ENCODE assay signal across 1 cellular context in genomic region chr1:206634365-206635079, GRCh38.
TF ChIP-seq lines count a peak whose summit lies in the region.

No MANE protein-coding gene starts in this region.

TF ChIP-seq in K562, 482 proteins besides CTCF, POLR2A, EP300 and RAD21 (continued from another document and continues in another):
- TF ChIP-seq L3MBTL2 (IDR thresholded peaks at IDR 0.05) (peak; percentile 63), RBM14 (IDR thresholded peaks at IDR 0.05; ENCODE audit: borderline replicate concordance, insufficient read depth, low read depth, low read length) (no peak), PML (IDR thresholded peaks at IDR 0.05; ENCODE audit: low read length) (no peak), CCNT2 (IDR thresholded peaks at IDR 0.05; ENCODE audit: borderline replicate concordance, extremely low read depth, insufficient read length, low read depth, low read length) (no peak), E2F8 (IDR thresholded peaks at IDR 0.05; ENCODE audit: low read depth, partially characterized antibody) (no peak), ZNF79 (CRISPR knock-in tag; IDR thresholded peaks at IDR 0.05; ENCODE audit: low read depth) (no peak), ZNF24 (IDR thresholded peaks at IDR 0.05) (no peak), TBL1XR1 (IDR thresholded peaks at IDR 0.05; ENCODE audit: low read length in 2 of 2) (no peak), PHTF2 (CRISPR knock-in tag; IDR thresholded peaks at IDR 0.05) (no peak), GATA2 (CRISPR knock-in tag; IDR thresholded peaks at IDR 0.05) (no peak), HMGXB4 (CRISPR knock-in tag; IDR thresholded peaks at IDR 0.05) (no peak), RUNX1 (IDR thresholded peaks at IDR 0.05; ENCODE audit: low read depth) (no peak), VEZF1 (CRISPR knock-in tag; IDR thresholded peaks at IDR 0.05) (no peak), NEUROD1 (IDR thresholded peaks at IDR 0.05; ENCODE audit: borderline replicate concordance, low read depth, low read length, partially characterized antibody) (no peak), LCOR (CRISPR knock-in tag; IDR thresholded peaks at IDR 0.05) (no peak), ZBED1 (IDR thresholded peaks at IDR 0.05) (no peak), SPI1 (IDR thresholded peaks at IDR 0.05; ENCODE audit: borderline replicate concordance, low read depth, low read length) (0 out of 2 replicates have a peak, but pooled peaks have one; percentile 29), PRMT5 (CRISPR knock-in tag; IDR thresholded peaks at IDR 0.05) (no peak), ZNF445 (CRISPR knock-in tag; IDR thresholded peaks at IDR 0.05; ENCODE audit: low read depth) (no peak), NFE2L1 (tag; IDR thresholded peaks at IDR 0.05; ENCODE audit: borderline replicate concordance, low read depth) (no peak), ELF2 (CRISPR knock-in tag; IDR thresholded peaks at IDR 0.05) (no peak), RB1 (IDR thresholded peaks at IDR 0.05; ENCODE audit: low read depth) (peak; percentile 64; the same call in 1 of the 2 replicates), ZZZ3 (IDR thresholded peaks at IDR 0.05) (no peak), NUFIP1 (IDR thresholded peaks at IDR 0.05; ENCODE audit: partially characterized antibody) (peak; percentile 47), BMI1 (IDR thresholded peaks at IDR 0.05; ENCODE audit: low read length) (no peak), TAF15 (IDR thresholded peaks at IDR 0.05; ENCODE audit: low read depth, low read length) (no peak), ZNF75A (CRISPR knock-in tag; IDR thresholded peaks at IDR 0.05) (no peak), ZNF41 (CRISPR knock-in tag; conservative IDR thresholded peaks at IDR 0.05) (no peak), EGR1 (conservative IDR thresholded peaks at IDR 0.05) (no peak), HMGN3 (IDR thresholded peaks at IDR 0.05; ENCODE audit: borderline replicate concordance, extremely low read depth, insufficient read length, low read depth, low read length) (no peak), SMARCB1 (IDR thresholded peaks at IDR 0.05; ENCODE audit: insufficient read length, low read depth) (no peak), TEAD1 (CRISPR knock-in tag; IDR thresholded peaks at IDR 0.05) (peak in 1 of 2 experiments; percentile 26; a peak in 1 of 4 replicates), HDAC3 (IDR thresholded peaks at IDR 0.05; ENCODE audit: borderline replicate concordance, partially characterized antibody) (no peak), ZNF512 (tag; IDR thresholded peaks at IDR 0.05) (0 out of 2 replicates have a peak, but pooled peaks have one; percentile 35), ZBTB9 (CRISPR knock-in tag; IDR thresholded peaks at IDR 0.05) (no peak), YY1 (IDR thresholded peaks at IDR 0.05; ENCODE audit: borderline replicate concordance in 1 of 3, control insufficient read depth in 1 of 3, extremely low read depth in 1 of 3, insufficient read depth in 3 of 3, insufficient read length in 1 of 3, insufficient replicate concordance in 2 of 3, low read depth in 1 of 3, low read length in 2 of 3) (no peak), ZFP1 (CRISPR knock-in tag; IDR thresholded peaks at IDR 0.05) (no peak), RNF2 (IDR thresholded peaks at IDR 0.05) (no peak; the same call in 1 of the 2 replicates), ZNF165 (CRISPR knock-in tag; IDR thresholded peaks at IDR 0.05; ENCODE audit: borderline replicate concordance) (no peak), ZSCAN32 (CRISPR knock-in tag; IDR thresholded peaks at IDR 0.05) (no peak), KHSRP (IDR thresholded peaks at IDR 0.05) (no peak), ZNF551 (CRISPR knock-in tag; IDR thresholded peaks at IDR 0.05) (no peak), ZNF696 (CRISPR knock-in tag; conservative IDR thresholded peaks at IDR 0.05) (no peak), ZNF583 (CRISPR knock-in tag; IDR thresholded peaks at IDR 0.05) (no peak), SP2 (IDR thresholded peaks at IDR 0.05; ENCODE audit: extremely low read depth, low read depth, low read length, poor library complexity, severe bottlenecking) (no peak), FOSL1 (tag; conservative IDR thresholded peaks at IDR 0.05) (no peak), CREM (IDR thresholded peaks at IDR 0.05; ENCODE audit: low read depth) (peak; percentile 27; the same call in 1 of the 2 replicates), MYBL2 (IDR thresholded peaks at IDR 0.05; ENCODE audit: low read depth) (no peak), MYBL2 (CRISPR knock-in tag; IDR thresholded peaks at IDR 0.05; ENCODE audit: borderline replicate concordance) (no peak), IRF1 (CRISPR knock-in tag; IDR thresholded peaks at IDR 0.05; ENCODE audit: borderline replicate concordance) (no peak), FOXK2 (conservative IDR thresholded peaks at IDR 0.05 in 1 of 2, IDR thresholded peaks at IDR 0.05 in 1 of 2; ENCODE audit: low read depth in 2 of 2) (no peak; a peak in 1 of 4 replicates), MTA1 (IDR thresholded peaks at IDR 0.05; ENCODE audit: borderline replicate concordance) (0 out of 2 replicates have a peak, but pooled peaks have one; percentile 17), CBFB (CRISPR knock-in tag; IDR thresholded peaks at IDR 0.05) (peak; percentile 15; the same call in 1 of the 2 replicates), DNMT1 (IDR thresholded peaks at IDR 0.05) (no peak), NBN (IDR thresholded peaks at IDR 0.05; ENCODE audit: low read depth) (0 out of 2 replicates have a peak, but pooled peaks have one; percentile 33), POLR3G (IDR thresholded peaks at IDR 0.05; ENCODE audit: extremely low read depth, insufficient read length, insufficient replicate concordance) (no peak), HMBOX1 (IDR thresholded peaks at IDR 0.05) (no peak), KLF16 (IDR thresholded peaks at IDR 0.05) (0 out of 2 replicates have a peak, but pooled peaks have one; percentile 34), DPF2 (IDR thresholded peaks at IDR 0.05) (no peak), HLTF (IDR thresholded peaks at IDR 0.05) (0 out of 2 replicates have a peak, but pooled peaks have one; percentile 60), ZNF146 (CRISPR knock-in tag; IDR thresholded peaks at IDR 0.05; ENCODE audit: unreplicated experiment) (no peak), CXXC5 (CRISPR knock-in tag; IDR thresholded peaks at IDR 0.05) (peak; percentile 61), MXI1 (IDR thresholded peaks at IDR 0.05; ENCODE audit: low read depth, low read length) (no peak), HMG20B (CRISPR knock-in tag; IDR thresholded peaks at IDR 0.05) (no peak), EHMT2 (IDR thresholded peaks at IDR 0.05) (no peak), ATF7 (IDR thresholded peaks at IDR 0.05) (0 out of 2 replicates have a peak, but pooled peaks have one; percentile 16), NKRF (IDR thresholded peaks at IDR 0.05; ENCODE audit: borderline replicate concordance) (no peak), FIP1L1 (IDR thresholded peaks at IDR 0.05; ENCODE audit: low read depth, low read length, poor library complexity, severe bottlenecking) (no peak)
